ENCODE assay signal across 1 cellular context in genomic region chr5:140336388-140336787, GRCh38.
TF ChIP-seq lines count a peak whose summit lies in the region.

No MANE protein-coding gene starts in this region.

TF ChIP-seq in K562, 482 proteins besides CTCF, POLR2A, EP300 and RAD21:
- TF ChIP-seq BRD9 (IDR thresholded peaks at IDR 0.05; ENCODE audit: low read depth, partially characterized antibody), result no peak
- TF ChIP-seq CHD4 (IDR thresholded peaks at IDR 0.05; ENCODE audit: insufficient read depth, insufficient replicate concordance, low read depth, low read length, poor library complexity, severe bottlenecking), result no peak
